In genomic region chr21:34881894-34882371, GRCh38 we compare ENCODE assay signal across 10 cellular contexts.
DNase-seq lines count a peak whose midpoint lies in the region; ATAC-seq, FAIRE-seq and TF ChIP-seq lines count a peak whose summit lies in the region.
"Had no signal": no experiment of that assay in that cellular context is flagged by ENCODE, and none has a peak within 500 bp of the region (broad histone marks: within the 10 kb centered on the region; RNA-seq: fewer than 3 reads in every experiment).

No MANE protein-coding gene starts in this region.

- H3K4me1 ChIP-seq in keratinocyte (ENCODE audit: control insufficient read depth, extremely low read depth, insufficient read depth, low read length) (peaks cover 50% of the 10 kb centered on the region), vagina (peaks cover 38% of the 10 kb centered on the region), GM23338 (ENCODE audit: insufficient read depth) (peaks cover 19% of the 10 kb centered on the region), A673 (ENCODE audit: insufficient read depth, low read length, poor library complexity, severe bottlenecking) (no peaks in the 10 kb centered on the region)

- dilution Hi-C loops in keratinocyte (cut with MboI; ENCODE audit: extremely low pct_ligation_motif_present, low sequenced_read_pairs): no loop called here

- H3K9me1 ChIP-seq in keratinocyte (ENCODE audit: control insufficient read depth, extremely low read depth, insufficient read depth, low read length): peaks cover 2% of the 10 kb centered on the region

- H2AFZ ChIP-seq in keratinocyte (ENCODE audit: control insufficient read depth, low read length): no peak overlapping the region
- no peak overlapping the region for H2AFZ ChIP-seq in GM23338

- H3K9ac ChIP-seq in keratinocyte (ENCODE audit: control insufficient read depth, extremely low read depth, insufficient read depth, low read length): peak overlapping the region; percentile 92

- H3K27ac ChIP-seq in keratinocyte (ENCODE audit: control insufficient read depth, insufficient read depth, low read length) (peak overlapping the region; percentile 97), vagina (peak overlapping the region; percentile 90), GM23338 (ENCODE audit: low read depth) (no peak overlapping the region), A673 (ENCODE audit: low read depth, low read length, poor library complexity, severe bottlenecking) (no peak overlapping the region)

- H3K4me3 ChIP-seq in keratinocyte (ENCODE audit: control insufficient read depth in 2 of 3, extremely low read depth in 1 of 3, insufficient read depth in 2 of 3, low read depth in 1 of 3, low read length in 3 of 3) (peak overlapping the region; percentile 85 to 96 (median 94)), vagina (no peak overlapping the region), GM23338 (no peak overlapping the region), A673 (ENCODE audit: low read depth, low read length, poor library complexity, severe bottlenecking) (no peak overlapping the region)

- H3K27ac Mint-ChIP-seq in natural killer cell treated with Interleukin-12 subunit alpha and Interleukin-12 subunit beta and Interleukin-15 and Interleukin-18, amount 100 ng/mL, for 72 hours: peak overlapping the region; percentile 99 to 100
- peak overlapping the region in 1 of 2 donors; percentile 54 for H3K27ac Mint-ChIP-seq in natural killer cell
- peak overlapping the region; percentile 100 for H3K27ac Mint-ChIP-seq in activated T-helper 17 cell treated with anti-CD3 and anti-CD28 coated beads, Interleukin-2, amount 50 U/mL, for 72 hours
- H3K27ac Mint-ChIP-seq in GM23338: no peak overlapping the region

- peaks cover 45% of the 10 kb centered on the region in 2 donors for H3K4me1 Mint-ChIP-seq in natural killer cell treated with Interleukin-12 subunit alpha and Interleukin-12 subunit beta and Interleukin-15 and Interleukin-18, amount 100 ng/mL, for 72 hours (ENCODE audit: low read depth in 2 of 2)
- H3K4me1 Mint-ChIP-seq in natural killer cell: peaks cover 34 to 40% of the 10 kb centered on the region in 2 donors
- peaks cover 43% of the 10 kb centered on the region for H3K4me1 Mint-ChIP-seq in activated T-helper 17 cell treated with anti-CD3 and anti-CD28 coated beads, Interleukin-2, amount 50 U/mL, for 72 hours
- H3K4me1 Mint-ChIP-seq in GM23338: peaks cover 12% of the 10 kb centered on the region; the same call in 2 of the 3 replicates

- peak overlapping the region; percentile 98 for H3K4me3 Mint-ChIP-seq in natural killer cell treated with Interleukin-12 subunit alpha and Interleukin-12 subunit beta and Interleukin-15 and Interleukin-18, amount 100 ng/mL, for 72 hours
- H3K4me3 Mint-ChIP-seq in natural killer cell (no peak overlapping the region), GM23338 (no peak overlapping the region)
- peak overlapping the region; percentile 95 for H3K4me3 Mint-ChIP-seq in activated T-helper 17 cell treated with anti-CD3 and anti-CD28 coated beads, Interleukin-2, amount 50 U/mL, for 72 hours

- intact Hi-C loops in natural killer cell (cut with micrococcal nuclease) (no loop called here), vagina (cut with DNase I) (no loop called here), A673 (cut with micrococcal nuclease; ENCODE audit: unreplicated experiment) (loop anchor here (5.0 to 10.0 kb wide), 2 partner anchors 135 to 1053 kb away; no protein-coding TSS in a partner anchor)

- no peak for ATAC-seq in natural killer cell treated with Interleukin-12 subunit alpha and Interleukin-12 subunit beta and Interleukin-15 and Interleukin-18, amount 100 ng/mL, for 72 hours
- no peak for ATAC-seq in natural killer cell
- ATAC-seq in activated T-helper 17 cell treated with anti-CD3 and anti-CD28 coated beads, Interleukin-2, amount 50 U/mL, for 72 hours (replicated peaks): peak; percentile 69
- no peak for ATAC-seq in GM23338

- BruUV-seq in A673 (replicated peaks; lab: Mats Ljungman, UMichigan): no TSS peak

- CTCF ChIA-PET in A673 (lab: Charles Lee): no interaction called here

- H3K9me2 ChIP-seq in GM23338 (ENCODE audit: insufficient read depth): no peaks in the 10 kb centered on the region

- H4K20me1 ChIP-seq in keratinocyte (ENCODE audit: control insufficient read depth, extremely low read depth, insufficient read depth, low read length): peaks cover 31% of the 10 kb centered on the region
- peaks cover 12% of the 10 kb centered on the region for H4K20me1 ChIP-seq in GM23338 (replicated peaks; ENCODE audit: insufficient read depth)

- no peaks in the 10 kb centered on the region for H3K9me3 Mint-ChIP-seq in natural killer cell treated with Interleukin-12 subunit alpha and Interleukin-12 subunit beta and Interleukin-15 and Interleukin-18, amount 100 ng/mL, for 72 hours
- H3K9me3 Mint-ChIP-seq in natural killer cell (no peaks in the 10 kb centered on the region), GM23338 (no peaks in the 10 kb centered on the region)
- no peaks in the 10 kb centered on the region for H3K9me3 Mint-ChIP-seq in activated T-helper 17 cell treated with anti-CD3 and anti-CD28 coated beads, Interleukin-2, amount 50 U/mL, for 72 hours
- H3K9me3 Mint-ChIP-seq: brain had no signal

- no peak for DNase-seq in natural killer cell treated with Interleukin-12 subunit alpha and Interleukin-12 subunit beta and Interleukin-15 and Interleukin-18, amount 100 ng/mL, for 72 hours (ENCODE audit: low spot score)
- DNase-seq in natural killer cell (no peak), keratinocyte (ENCODE audit: low read depth, low spot score) (peak; percentile 45), vagina (ENCODE audit: extremely low spot score in 2 of 2) (peak in 1 of 2 donors; percentile 13), GM23338 (ENCODE audit: low spot score) (no peak), A673 (ENCODE audit: low spot score) (no peak)
- DNase-seq in stimulated activated CD4-positive, alpha-beta T cell treated with anti-CD3 and anti-CD28 coated beads, Interleukin-4, amount 100 ng/mL, for 24 hours: no peak
- DNase-seq: right cardiac atrium had no signal

- H3K9me3 ChIP-seq in keratinocyte (ENCODE audit: control insufficient read depth, low read depth, low read length) (no peaks in the 10 kb centered on the region), vagina (no peaks in the 10 kb centered on the region), A673 (ENCODE audit: low read depth, low read length, poor library complexity, severe bottlenecking) (no peaks in the 10 kb centered on the region)

- peaks cover 25% of the 10 kb centered on the region for H3K36me3 Mint-ChIP-seq in natural killer cell treated with Interleukin-12 subunit alpha and Interleukin-12 subunit beta and Interleukin-15 and Interleukin-18, amount 100 ng/mL, for 72 hours
- H3K36me3 Mint-ChIP-seq in natural killer cell (peaks cover 19% of the 10 kb centered on the region), GM23338 (ENCODE audit: low read depth) (no peaks in the 10 kb centered on the region)
- peaks cover 100% of the 10 kb centered on the region for H3K36me3 Mint-ChIP-seq in activated T-helper 17 cell treated with anti-CD3 and anti-CD28 coated beads, Interleukin-2, amount 50 U/mL, for 72 hours (ENCODE audit: low read depth)
- H3K36me3 Mint-ChIP-seq: brain had no signal

- H3K27me3 Mint-ChIP-seq in natural killer cell treated with Interleukin-12 subunit alpha and Interleukin-12 subunit beta and Interleukin-15 and Interleukin-18, amount 100 ng/mL, for 72 hours: no peaks in the 10 kb centered on the region
- H3K27me3 Mint-ChIP-seq in natural killer cell (ENCODE audit: low read depth in 2 of 2) (no peaks in the 10 kb centered on the region), GM23338 (ENCODE audit: insufficient read depth, low read depth, poor library complexity) (peaks cover 43% of the 10 kb centered on the region)
- no peaks in the 10 kb centered on the region for H3K27me3 Mint-ChIP-seq in activated T-helper 17 cell treated with anti-CD3 and anti-CD28 coated beads, Interleukin-2, amount 50 U/mL, for 72 hours

- H3K79me2 ChIP-seq in keratinocyte (ENCODE audit: control insufficient read depth, insufficient read depth, low read length) (peaks cover 99% of the 10 kb centered on the region), GM23338 (replicated peaks; ENCODE audit: insufficient read depth) (no peaks in the 10 kb centered on the region)

- H3K27me3 ChIP-seq in keratinocyte (ENCODE audit: control insufficient read depth, extremely low read depth, insufficient read depth, low read length) (no peaks in the 10 kb centered on the region), vagina (no peaks in the 10 kb centered on the region), GM23338 (ENCODE audit: insufficient read depth) (peaks cover 59% of the 10 kb centered on the region), A673 (replicated peaks; ENCODE audit: insufficient read depth, low read depth, low read length, poor library complexity) (peaks cover 66% of the 10 kb centered on the region)

- TF ChIP-seq CTCF in natural killer cell (IDR thresholded peaks at IDR 0.05): no peak
- TF ChIP-seq CTCF in keratinocyte (optimal IDR thresholded peaks at IDR 0.05 in 1 of 3, IDR thresholded peaks at IDR 0.05 in 1 of 3, conservative IDR thresholded peaks at IDR 0.05 in 1 of 3; ENCODE audit: extremely low read depth in 1 of 3, insufficient read depth in 2 of 3, low read length in 3 of 3): no peak
- TF ChIP-seq CTCF in vagina (IDR thresholded peaks at IDR 0.05): no peak
- no peak for TF ChIP-seq CTCF in GM23338 (conservative IDR thresholded peaks at IDR 0.05; ENCODE audit: low read depth in 2 of 2)
- TF ChIP-seq CTCF in A673 (conservative IDR thresholded peaks at IDR 0.05; ENCODE audit: low read depth, low read length): no peak

- no peak for TF ChIP-seq POLR2A in vagina (IDR thresholded peaks at IDR 0.05)

- H3K36me3 ChIP-seq in keratinocyte (ENCODE audit: control insufficient read depth in 2 of 2, extremely low read depth in 1 of 2, insufficient read depth in 2 of 2, low read length in 2 of 2) (peaks cover 27 to 54% of the 10 kb centered on the region in 2 experiments), vagina (peaks cover 0 to 16% of the 10 kb centered on the region in 2 donors), GM23338 (ENCODE audit: insufficient read depth) (no peaks in the 10 kb centered on the region), A673 (ENCODE audit: insufficient read depth, low read length, poor library complexity, severe bottlenecking) (no peaks in the 10 kb centered on the region)

- H3K4me2 ChIP-seq in keratinocyte (ENCODE audit: control insufficient read depth, extremely low read depth, insufficient read depth, low read depth, low read length): peak overlapping the region; percentile 93
- H3K4me2 ChIP-seq in GM23338: no peak overlapping the region

- FAIRE-seq in keratinocyte (lab: Jason Lieb, UNC): peak; percentile 73

- POLR2A ChIA-PET in A673 (lab: Charles Lee; ENCODE audit: low non-redundant PET): no interaction called here

- H3F3A ChIP-seq in GM23338 (replicated peaks; ENCODE audit: low read depth): 0 out of 2 replicates have a peak, but pooled peaks cover 11% of the 10 kb centered on the region

TF ChIP-seq in GM23338, 12 proteins besides CTCF, POLR2A, EP300 and RAD21 (continues in another document):
- no peak for TF ChIP-seq ZNF114 (CRISPR knock-in tag; IDR thresholded peaks at IDR 0.05)
- no peak for TF ChIP-seq POLR2AphosphoS5 (IDR thresholded peaks at IDR 0.05; ENCODE audit: low read depth)
- TF ChIP-seq CREB1 (CRISPR knock-in tag; IDR thresholded peaks at IDR 0.05; ENCODE audit: low read depth): no peak
- no peak for TF ChIP-seq JUNB (IDR thresholded peaks at IDR 0.05; ENCODE audit: unreplicated experiment)
- no peak for TF ChIP-seq ZNF331 (CRISPR knock-in tag; IDR thresholded peaks at IDR 0.05; ENCODE audit: low read depth)

Comparison
In these comparisons a context has a peak if more than half of its experiments do, and no peak if none do; other contexts are left out.
1. H3K4me3 Mint-ChIP-seq: peak in natural killer cell treated with Interleukin-12 subunit alpha and Interleukin-12 subunit beta and Interleukin-15 and Interleukin-18, amount 100 ng/mL, for 72 hours (single experiment) and activated T-helper 17 cell treated with anti-CD3 and anti-CD28 coated beads, Interleukin-2, amount 50 U/mL, for 72 hours (single experiment); none in natural killer cell (single experiment) and GM23338 (single experiment).
2. H3K27ac ChIP-seq: peak in keratinocyte (single experiment) and vagina (single experiment); none in GM23338 (single experiment) and A673 (single experiment).
3. H3K4me3 ChIP-seq: peak in keratinocyte (3 of 3); none in vagina (0 of 2), GM23338 (single experiment) and A673 (single experiment).